In the genomic region with DNA sequence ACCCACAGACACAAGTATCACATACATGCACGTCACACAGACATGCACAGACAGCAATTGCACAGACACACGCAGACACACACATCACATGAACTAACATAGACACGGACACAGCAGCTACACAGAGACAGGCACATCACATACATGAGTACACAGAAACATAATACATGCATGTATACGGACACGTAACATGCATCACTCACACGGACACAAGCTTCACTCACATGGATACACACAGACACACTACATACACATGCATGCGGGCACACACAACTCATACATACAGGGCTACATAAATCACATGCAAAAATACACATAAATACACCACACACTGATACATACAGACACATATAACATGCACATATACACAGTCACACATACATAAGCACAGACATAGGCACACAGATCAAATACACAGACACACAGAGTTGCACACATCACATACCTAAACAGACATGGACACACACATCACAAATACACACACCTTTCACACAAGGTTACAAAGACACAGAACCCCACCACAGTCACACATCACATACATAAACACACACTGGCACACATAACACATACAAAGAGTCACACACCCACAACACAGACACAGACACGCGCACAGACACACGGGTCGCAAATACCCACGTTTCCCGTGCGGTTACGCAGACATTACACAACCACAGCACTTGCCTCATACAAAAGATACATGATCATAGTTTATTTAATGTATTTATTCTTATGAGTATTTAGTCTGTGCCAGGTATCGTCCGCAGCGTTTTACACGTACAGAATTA, we compare ENCODE assay signal across 1 cellular context.
TF ChIP-seq lines count a peak whose summit lies in the region.

No MANE protein-coding gene starts in this region.

TF ChIP-seq in K562, 482 proteins besides CTCF, POLR2A, EP300 and RAD21 (continues in another document):
- TF ChIP-seq, protein P1, sequence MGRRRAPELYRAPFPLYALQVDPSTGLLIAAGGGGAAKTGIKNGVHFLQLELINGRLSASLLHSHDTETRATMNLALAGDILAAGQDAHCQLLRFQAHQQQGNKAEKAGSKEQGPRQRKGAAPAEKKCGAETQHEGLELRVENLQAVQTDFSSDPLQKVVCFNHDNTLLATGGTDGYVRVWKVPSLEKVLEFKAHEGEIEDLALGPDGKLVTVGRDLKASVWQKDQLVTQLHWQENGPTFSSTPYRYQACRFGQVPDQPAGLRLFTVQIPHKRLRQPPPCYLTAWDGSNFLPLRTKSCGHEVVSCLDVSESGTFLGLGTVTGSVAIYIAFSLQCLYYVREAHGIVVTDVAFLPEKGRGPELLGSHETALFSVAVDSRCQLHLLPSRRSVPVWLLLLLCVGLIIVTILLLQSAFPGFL (CRISPR knock-in tag; IDR thresholded peaks at IDR 0.05), result no peak
- TF ChIP-seq EWSR1 (IDR thresholded peaks at IDR 0.05; ENCODE audit: borderline replicate concordance, low read depth, partially characterized antibody) (no peak), HNRNPUL1 (IDR thresholded peaks at IDR 0.05; ENCODE audit: low read length) (no peak), SIN3A (IDR thresholded peaks at IDR 0.05; ENCODE audit: borderline replicate concordance in 2 of 2, control insufficient read depth in 1 of 2, low read depth in 2 of 2, low read length in 2 of 2) (no peak), SRSF9 (IDR thresholded peaks at IDR 0.05; ENCODE audit: borderline replicate concordance, low read depth, low read length) (no peak), ARHGAP35 (IDR thresholded peaks at IDR 0.05; ENCODE audit: partially characterized antibody) (peak; percentile 33), ZKSCAN8 (CRISPR knock-in tag; IDR thresholded peaks at IDR 0.05) (no peak), RBM34 (IDR thresholded peaks at IDR 0.05; ENCODE audit: borderline replicate concordance, insufficient read depth, low read length) (no peak), FOXJ2 (tag; IDR thresholded peaks at IDR 0.05) (no peak), SAFB2 (IDR thresholded peaks at IDR 0.05; ENCODE audit: borderline replicate concordance, low read depth, low read length, severe bottlenecking) (no peak), CEBPG (CRISPR knock-in tag; IDR thresholded peaks at IDR 0.05) (no peak), CEBPG (tag; conservative IDR thresholded peaks at IDR 0.05 in 1 of 2, IDR thresholded peaks at IDR 0.05 in 1 of 2) (no peak), HDGF (IDR thresholded peaks at IDR 0.05) (no peak), MCM2 (IDR thresholded peaks at IDR 0.05; ENCODE audit: low read depth) (no peak), TOE1 (IDR thresholded peaks at IDR 0.05; ENCODE audit: borderline replicate concordance) (0 out of 2 replicates have a peak, but pooled peaks have one; percentile 3), TOE1 (CRISPR knock-in tag; IDR thresholded peaks at IDR 0.05; ENCODE audit: borderline replicate concordance, low read depth) (no peak), CBFA2T2 (conservative IDR thresholded peaks at IDR 0.05) (no peak), GATAD2A (IDR thresholded peaks at IDR 0.05) (no peak), ZNF695 (CRISPR knock-in tag; IDR thresholded peaks at IDR 0.05) (no peak), CEBPB (tag; IDR thresholded peaks at IDR 0.05) (peak; percentile 64), NFRKB (IDR thresholded peaks at IDR 0.05; ENCODE audit: low read depth) (peak; percentile 51; the same call in 1 of the 2 replicates), PHF20 (IDR thresholded peaks at IDR 0.05; ENCODE audit: partially characterized antibody) (peak; percentile 62), CREM (IDR thresholded peaks at IDR 0.05; ENCODE audit: low read depth) (no peak), CTBP1 (IDR thresholded peaks at IDR 0.05; ENCODE audit: borderline replicate concordance) (no peak), ASH1L (IDR thresholded peaks at IDR 0.05; ENCODE audit: borderline replicate concordance, low read depth, partially characterized antibody) (peak; percentile 10), CBFB (CRISPR knock-in tag; IDR thresholded peaks at IDR 0.05) (peak; percentile 71)
- TF ChIP-seq, protein P2, sequence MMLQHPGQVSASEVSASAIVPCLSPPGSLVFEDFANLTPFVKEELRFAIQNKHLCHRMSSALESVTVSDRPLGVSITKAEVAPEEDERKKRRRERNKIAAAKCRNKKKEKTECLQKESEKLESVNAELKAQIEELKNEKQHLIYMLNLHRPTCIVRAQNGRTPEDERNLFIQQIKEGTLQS (IDR thresholded peaks at IDR 0.05), result no peak
- TF ChIP-seq, protein P2 (CRISPR knock-in tag; conservative IDR thresholded peaks at IDR 0.05), result no peak
- TF ChIP-seq, protein P3, sequence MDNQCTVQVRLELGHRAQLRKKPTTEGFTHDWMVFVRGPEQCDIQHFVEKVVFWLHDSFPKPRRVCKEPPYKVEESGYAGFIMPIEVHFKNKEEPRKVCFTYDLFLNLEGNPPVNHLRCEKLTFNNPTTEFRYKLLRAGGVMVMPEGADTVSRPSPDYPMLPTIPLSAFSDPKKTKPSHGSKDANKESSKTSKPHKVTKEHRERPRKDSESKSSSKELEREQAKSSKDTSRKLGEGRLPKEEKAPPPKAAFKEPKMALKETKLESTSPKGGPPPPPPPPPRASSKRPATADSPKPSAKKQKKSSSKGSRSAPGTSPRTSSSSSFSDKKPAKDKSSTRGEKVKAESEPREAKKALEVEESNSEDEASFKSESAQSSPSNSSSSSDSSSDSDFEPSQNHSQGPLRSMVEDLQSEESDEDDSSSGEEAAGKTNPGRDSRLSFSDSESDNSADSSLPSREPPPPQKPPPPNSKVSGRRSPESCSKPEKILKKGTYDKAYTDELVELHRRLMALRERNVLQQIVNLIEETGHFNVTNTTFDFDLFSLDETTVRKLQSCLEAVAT (IDR thresholded peaks at IDR 0.05), result 0 out of 4 replicates have a peak, but pooled peaks of 1 of the 2 experiments have one; percentile 67
- TF ChIP-seq, protein P4, sequence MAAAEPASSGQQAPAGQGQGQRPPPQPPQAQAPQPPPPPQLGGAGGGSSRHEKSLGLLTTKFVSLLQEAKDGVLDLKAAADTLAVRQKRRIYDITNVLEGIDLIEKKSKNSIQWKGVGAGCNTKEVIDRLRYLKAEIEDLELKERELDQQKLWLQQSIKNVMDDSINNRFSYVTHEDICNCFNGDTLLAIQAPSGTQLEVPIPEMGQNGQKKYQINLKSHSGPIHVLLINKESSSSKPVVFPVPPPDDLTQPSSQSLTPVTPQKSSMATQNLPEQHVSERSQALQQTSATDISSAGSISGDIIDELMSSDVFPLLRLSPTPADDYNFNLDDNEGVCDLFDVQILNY (CRISPR knock-in tag; IDR thresholded peaks at IDR 0.05), result no peak
- TF ChIP-seq, protein P5, sequence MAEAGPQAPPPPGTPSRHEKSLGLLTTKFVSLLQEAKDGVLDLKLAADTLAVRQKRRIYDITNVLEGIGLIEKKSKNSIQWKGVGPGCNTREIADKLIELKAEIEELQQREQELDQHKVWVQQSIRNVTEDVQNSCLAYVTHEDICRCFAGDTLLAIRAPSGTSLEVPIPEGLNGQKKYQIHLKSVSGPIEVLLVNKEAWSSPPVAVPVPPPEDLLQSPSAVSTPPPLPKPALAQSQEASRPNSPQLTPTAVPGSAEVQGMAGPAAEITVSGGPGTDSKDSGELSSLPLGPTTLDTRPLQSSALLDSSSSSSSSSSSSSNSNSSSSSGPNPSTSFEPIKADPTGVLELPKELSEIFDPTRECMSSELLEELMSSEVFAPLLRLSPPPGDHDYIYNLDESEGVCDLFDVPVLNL (CRISPR knock-in tag; IDR thresholded peaks at IDR 0.05; ENCODE audit: low read depth), result no peak
- TF ChIP-seq, protein P6, sequence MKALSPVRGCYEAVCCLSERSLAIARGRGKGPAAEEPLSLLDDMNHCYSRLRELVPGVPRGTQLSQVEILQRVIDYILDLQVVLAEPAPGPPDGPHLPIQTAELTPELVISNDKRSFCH (CRISPR knock-in tag; IDR thresholded peaks at IDR 0.05), result no peak
- TF ChIP-seq, protein P6 (tag; IDR thresholded peaks at IDR 0.05), result no peak
- TF ChIP-seq, protein P7, sequence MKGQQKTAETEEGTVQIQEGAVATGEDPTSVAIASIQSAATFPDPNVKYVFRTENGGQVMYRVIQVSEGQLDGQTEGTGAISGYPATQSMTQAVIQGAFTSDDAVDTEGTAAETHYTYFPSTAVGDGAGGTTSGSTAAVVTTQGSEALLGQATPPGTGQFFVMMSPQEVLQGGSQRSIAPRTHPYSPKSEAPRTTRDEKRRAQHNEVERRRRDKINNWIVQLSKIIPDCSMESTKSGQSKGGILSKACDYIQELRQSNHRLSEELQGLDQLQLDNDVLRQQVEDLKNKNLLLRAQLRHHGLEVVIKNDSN (CRISPR knock-in tag; IDR thresholded peaks at IDR 0.05), result no peak; the same call in 1 of the 2 replicates
- TF ChIP-seq, protein P8, sequence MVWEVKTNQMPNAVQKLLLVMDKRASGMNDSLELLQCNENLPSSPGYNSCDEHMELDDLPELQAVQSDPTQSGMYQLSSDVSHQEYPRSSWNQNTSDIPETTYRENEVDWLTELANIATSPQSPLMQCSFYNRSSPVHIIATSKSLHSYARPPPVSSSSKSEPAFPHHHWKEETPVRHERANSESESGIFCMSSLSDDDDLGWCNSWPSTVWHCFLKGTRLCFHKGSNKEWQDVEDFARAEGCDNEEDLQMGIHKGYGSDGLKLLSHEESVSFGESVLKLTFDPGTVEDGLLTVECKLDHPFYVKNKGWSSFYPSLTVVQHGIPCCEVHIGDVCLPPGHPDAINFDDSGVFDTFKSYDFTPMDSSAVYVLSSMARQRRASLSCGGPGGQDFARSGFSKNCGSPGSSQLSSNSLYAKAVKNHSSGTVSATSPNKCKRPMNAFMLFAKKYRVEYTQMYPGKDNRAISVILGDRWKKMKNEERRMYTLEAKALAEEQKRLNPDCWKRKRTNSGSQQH (CRISPR knock-in tag; IDR thresholded peaks at IDR 0.05), result 0 out of 2 replicates have a peak, but pooled peaks have one; percentile 14
- TF ChIP-seq, protein P9, sequence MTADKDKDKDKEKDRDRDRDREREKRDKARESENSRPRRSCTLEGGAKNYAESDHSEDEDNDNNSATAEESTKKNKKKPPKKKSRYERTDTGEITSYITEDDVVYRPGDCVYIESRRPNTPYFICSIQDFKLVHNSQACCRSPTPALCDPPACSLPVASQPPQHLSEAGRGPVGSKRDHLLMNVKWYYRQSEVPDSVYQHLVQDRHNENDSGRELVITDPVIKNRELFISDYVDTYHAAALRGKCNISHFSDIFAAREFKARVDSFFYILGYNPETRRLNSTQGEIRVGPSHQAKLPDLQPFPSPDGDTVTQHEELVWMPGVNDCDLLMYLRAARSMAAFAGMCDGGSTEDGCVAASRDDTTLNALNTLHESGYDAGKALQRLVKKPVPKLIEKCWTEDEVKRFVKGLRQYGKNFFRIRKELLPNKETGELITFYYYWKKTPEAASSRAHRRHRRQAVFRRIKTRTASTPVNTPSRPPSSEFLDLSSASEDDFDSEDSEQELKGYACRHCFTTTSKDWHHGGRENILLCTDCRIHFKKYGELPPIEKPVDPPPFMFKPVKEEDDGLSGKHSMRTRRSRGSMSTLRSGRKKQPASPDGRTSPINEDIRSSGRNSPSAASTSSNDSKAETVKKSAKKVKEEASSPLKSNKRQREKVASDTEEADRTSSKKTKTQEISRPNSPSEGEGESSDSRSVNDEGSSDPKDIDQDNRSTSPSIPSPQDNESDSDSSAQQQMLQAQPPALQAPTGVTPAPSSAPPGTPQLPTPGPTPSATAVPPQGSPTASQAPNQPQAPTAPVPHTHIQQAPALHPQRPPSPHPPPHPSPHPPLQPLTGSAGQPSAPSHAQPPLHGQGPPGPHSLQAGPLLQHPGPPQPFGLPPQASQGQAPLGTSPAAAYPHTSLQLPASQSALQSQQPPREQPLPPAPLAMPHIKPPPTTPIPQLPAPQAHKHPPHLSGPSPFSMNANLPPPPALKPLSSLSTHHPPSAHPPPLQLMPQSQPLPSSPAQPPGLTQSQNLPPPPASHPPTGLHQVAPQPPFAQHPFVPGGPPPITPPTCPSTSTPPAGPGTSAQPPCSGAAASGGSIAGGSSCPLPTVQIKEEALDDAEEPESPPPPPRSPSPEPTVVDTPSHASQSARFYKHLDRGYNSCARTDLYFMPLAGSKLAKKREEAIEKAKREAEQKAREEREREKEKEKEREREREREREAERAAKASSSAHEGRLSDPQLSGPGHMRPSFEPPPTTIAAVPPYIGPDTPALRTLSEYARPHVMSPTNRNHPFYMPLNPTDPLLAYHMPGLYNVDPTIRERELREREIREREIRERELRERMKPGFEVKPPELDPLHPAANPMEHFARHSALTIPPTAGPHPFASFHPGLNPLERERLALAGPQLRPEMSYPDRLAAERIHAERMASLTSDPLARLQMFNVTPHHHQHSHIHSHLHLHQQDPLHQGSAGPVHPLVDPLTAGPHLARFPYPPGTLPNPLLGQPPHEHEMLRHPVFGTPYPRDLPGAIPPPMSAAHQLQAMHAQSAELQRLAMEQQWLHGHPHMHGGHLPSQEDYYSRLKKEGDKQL (CRISPR knock-in tag; IDR thresholded peaks at IDR 0.05; ENCODE audit: borderline replicate concordance), result 0 out of 2 replicates have a peak, but pooled peaks have one; percentile 5
- TF ChIP-seq, protein P10, sequence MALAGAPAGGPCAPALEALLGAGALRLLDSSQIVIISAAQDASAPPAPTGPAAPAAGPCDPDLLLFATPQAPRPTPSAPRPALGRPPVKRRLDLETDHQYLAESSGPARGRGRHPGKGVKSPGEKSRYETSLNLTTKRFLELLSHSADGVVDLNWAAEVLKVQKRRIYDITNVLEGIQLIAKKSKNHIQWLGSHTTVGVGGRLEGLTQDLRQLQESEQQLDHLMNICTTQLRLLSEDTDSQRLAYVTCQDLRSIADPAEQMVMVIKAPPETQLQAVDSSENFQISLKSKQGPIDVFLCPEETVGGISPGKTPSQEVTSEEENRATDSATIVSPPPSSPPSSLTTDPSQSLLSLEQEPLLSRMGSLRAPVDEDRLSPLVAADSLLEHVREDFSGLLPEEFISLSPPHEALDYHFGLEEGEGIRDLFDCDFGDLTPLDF (CRISPR knock-in tag; IDR thresholded peaks at IDR 0.05), result no peak
- TF ChIP-seq, protein P11, sequence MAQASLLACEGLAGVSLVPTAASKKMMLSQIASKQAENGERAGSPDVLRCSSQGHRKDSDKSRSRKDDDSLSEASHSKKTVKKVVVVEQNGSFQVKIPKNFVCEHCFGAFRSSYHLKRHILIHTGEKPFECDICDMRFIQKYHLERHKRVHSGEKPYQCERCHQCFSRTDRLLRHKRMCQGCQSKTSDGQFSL (CRISPR knock-in tag; IDR thresholded peaks at IDR 0.05), result peak; percentile 26; the same call in 1 of the 2 replicates
- TF ChIP-seq, protein P11 (tag; IDR thresholded peaks at IDR 0.05), result no peak
